Comparison of ENCODE assay signal across 23 cellular contexts in the genomic region with DNA sequence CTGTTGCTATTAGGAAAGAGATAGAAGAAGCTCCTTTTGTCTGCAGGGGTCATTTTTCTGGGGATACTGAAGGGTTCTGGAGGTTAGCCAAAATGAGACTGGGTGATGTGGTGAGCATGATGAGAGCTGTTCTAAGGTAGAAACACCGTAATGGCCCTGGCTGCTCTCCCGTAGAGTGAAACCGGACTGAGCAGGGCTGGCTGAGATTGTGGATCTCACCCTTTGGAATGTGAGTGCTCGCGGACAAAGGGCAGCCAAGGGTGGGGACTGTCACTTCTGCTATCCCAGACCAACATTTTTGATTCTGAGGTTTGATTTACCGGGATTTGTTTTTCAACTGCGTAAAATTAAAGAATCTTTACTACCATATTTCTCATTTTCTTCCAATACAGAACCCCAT. TPM values are rescaled to one million over a fixed set of nuclear protein-coding genes. Genes with fewer than 3 reads are reported as not detected.
"Had no signal": no experiment of that assay in that cellular context is flagged by ENCODE, and none has a peak within 500 bp of the region (broad histone marks: within the 10 kb centered on the region; RNA-seq: fewer than 3 reads in every experiment).

No MANE protein-coding gene starts in this region.

- H3K4me3 ChIP-seq: coronary artery, dorsolateral prefrontal cortex, esophagus muscularis mucosa, gastroesophageal sphincter, heart right ventricle, lower lobe of right lung had no signal

- H3K36me3 ChIP-seq: esophagus muscularis mucosa, gastroesophageal sphincter, heart right ventricle, lower lobe of right lung had no signal

- H3K4me3 Mint-ChIP-seq: mesothelial cell of epicardium had no signal

- H3K9me3 Mint-ChIP-seq: mesothelial cell of epicardium had no signal

- H3K4me1 Mint-ChIP-seq: mesothelial cell of epicardium had no signal

- H3K4me1 ChIP-seq: esophagus muscularis mucosa, foreskin keratinocyte, gastroesophageal sphincter, heart right ventricle, lower lobe of right lung had no signal

- DNase-seq: dorsolateral prefrontal cortex; effector CD4-positive, alpha-beta T cell; effector memory CD4-positive, alpha-beta T cell; foreskin keratinocyte; glutamatergic neuron; head of caudate nucleus; heart right ventricle; hippocampal formation; left cardiac atrium; left ventricle myocardium superior; lower lobe of right lung; mesenchymal stem cell had no signal

- H3K9me3 ChIP-seq: esophagus muscularis mucosa, gastroesophageal sphincter, heart right ventricle, lower lobe of right lung had no signal

- H3K27ac ChIP-seq: coronary artery, dorsolateral prefrontal cortex, esophagus muscularis mucosa, foreskin keratinocyte, gastroesophageal sphincter, heart right ventricle, lower lobe of right lung had no signal

- H3K36me3 Mint-ChIP-seq: mesothelial cell of epicardium had no signal

- ATAC-seq: foreskin keratinocyte, gastroesophageal sphincter, left cardiac atrium, left lobe of liver, left ventricle myocardium superior, lower lobe of right lung had no signal

- H3K27me3 ChIP-seq: dorsolateral prefrontal cortex, esophagus muscularis mucosa, foreskin keratinocyte, heart right ventricle had no signal

- H3K27ac Mint-ChIP-seq: mesothelial cell of epicardium had no signal

- FAIRE-seq: colon, endothelial cell of umbilical vein, frontal cortex, islet of Langerhans, keratinocyte had no signal

RNA-seq across cellular contexts. Expression of gene TNFRSF11A, which starts 36.2 kb away (rescaled TPM):
- total RNA-seq: fibroblast of villous mesenchyme had no signal
